ENCODE assay signal across 8 cellular contexts in the genomic region with DNA sequence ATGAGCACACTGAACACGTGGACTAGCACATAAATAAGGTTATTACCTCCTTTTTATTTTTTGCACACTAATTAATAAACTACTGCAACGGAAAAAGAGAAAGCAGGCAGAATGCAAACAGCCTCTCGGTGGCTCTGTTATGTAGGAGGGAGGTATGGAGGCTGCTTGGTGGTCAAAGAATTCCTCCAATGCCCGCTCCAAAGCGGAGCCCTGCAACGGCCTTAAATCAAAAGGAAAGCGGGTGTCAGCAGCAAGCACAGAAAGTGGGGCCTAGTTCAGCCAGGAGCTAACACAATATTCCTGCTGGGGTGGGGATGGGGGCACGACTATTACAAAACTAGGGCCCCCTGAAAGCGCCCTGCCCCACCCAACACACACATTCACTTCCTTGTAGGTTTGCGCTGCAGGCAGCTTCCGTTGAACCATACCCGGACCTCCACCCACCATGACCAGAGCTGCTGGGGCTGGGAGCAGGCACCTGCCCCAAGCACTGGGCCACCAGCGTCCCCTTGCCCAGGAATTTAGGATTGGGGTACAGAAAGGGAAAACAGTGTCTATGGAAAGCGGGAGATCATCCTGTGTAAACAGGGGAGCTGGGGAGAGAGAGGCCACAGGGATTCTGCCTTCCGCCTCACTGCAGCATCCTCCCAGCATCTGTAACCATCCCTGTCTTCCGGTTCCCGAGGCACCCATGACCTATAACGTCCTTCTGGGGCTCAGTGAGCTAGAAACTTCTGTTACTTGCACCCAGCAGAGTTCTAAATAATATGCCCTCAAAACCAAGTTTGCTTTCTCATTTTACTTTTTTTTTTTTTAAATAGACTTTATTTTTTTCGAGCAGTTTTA. TPM values are rescaled to one million over a fixed set of nuclear protein-coding genes. Genes with fewer than 3 reads are reported as not detected.
DNase-seq lines count a peak whose midpoint lies in the region; ATAC-seq and TF ChIP-seq lines count a peak whose summit lies in the region.

No MANE protein-coding gene starts in this region.

- H3K4me3 Mint-ChIP-seq in T-helper 2 cell treated with Interferon-gamma antibody and Interleukin-4, amounts not matched to agents 5 μg/mL and 100 μg/mL, for 36 hours: peak overlapping the region; percentile 72
- H3K4me3 Mint-ChIP-seq in activated B cell treated with CpG ODN at 0.5 μM for 24 hours: peak overlapping the region; percentile 83
- peak overlapping the region; percentile 84 for H3K4me3 Mint-ChIP-seq in stimulated activated memory B cell treated with anti-CD40 and anti-IgM and Interleukin-4, amounts not matched to agents 10 μg/mL and 1 μg/mL and 100 μg/mL, for 72 hours

- no peak for DNase-seq in T-helper 2 cell treated with Interferon-gamma antibody and Interleukin-4, amounts not matched to agents 5 μg/mL and 100 μg/mL, for 36 hours (ENCODE audit: low spot score)
- no peak for DNase-seq in T-helper 2 cell
- DNase-seq in activated B cell treated with CpG ODN at 0.5 μM for 24 hours: no peak
- DNase-seq in left ventricle myocardium superior: no peak
- DNase-seq in T1000 (lab: John Stamatoyannopoulos, UW): no peak
- DNase-seq in cerebellar cortex (ENCODE audit: low spot score): no peak
- no peak for DNase-seq in stimulated activated CD4-positive, alpha-beta T cell treated with anti-CD3 and anti-CD28 coated beads, Interleukin-2, amount 100 ng/mL, for 48 hours

- no peaks in the 10 kb centered on the region for H3K36me3 Mint-ChIP-seq in T-helper 2 cell treated with Interferon-gamma antibody and Interleukin-4, amounts not matched to agents 5 μg/mL and 100 μg/mL, for 36 hours (ENCODE audit: low read depth)
- no peaks in the 10 kb centered on the region for H3K36me3 Mint-ChIP-seq in activated B cell treated with CpG ODN at 0.5 μM for 24 hours (ENCODE audit: low read depth)
- no peaks in the 10 kb centered on the region for H3K36me3 Mint-ChIP-seq in stimulated activated memory B cell treated with anti-CD40 and anti-IgM and Interleukin-4, amounts not matched to agents 10 μg/mL and 1 μg/mL and 100 μg/mL, for 72 hours

- CTCF ChIA-PET in activated B cell treated with CpG ODN at 0.5 μM for 24 hours (lab: Charles Lee): interaction anchor here (0.7 kb wide), 1 partner anchor 53 kb away, joined by 3 read pairs; no protein-coding TSS in a partner anchor

- H3K27ac Mint-ChIP-seq in T-helper 2 cell treated with Interferon-gamma antibody and Interleukin-4, amounts not matched to agents 5 μg/mL and 100 μg/mL, for 36 hours: peak overlapping the region; percentile 82
- H3K27ac Mint-ChIP-seq in activated B cell treated with CpG ODN at 0.5 μM for 24 hours: no peak overlapping the region
- peak overlapping the region; percentile 67 for H3K27ac Mint-ChIP-seq in stimulated activated memory B cell treated with anti-CD40 and anti-IgM and Interleukin-4, amounts not matched to agents 10 μg/mL and 1 μg/mL and 100 μg/mL, for 72 hours

- TF ChIP-seq CTCF in activated B cell treated with CpG ODN at 0.5 μM for 24 hours (IDR thresholded peaks at IDR 0.05): no peak

- no peaks in the 10 kb centered on the region for H3K9me3 Mint-ChIP-seq in T-helper 2 cell treated with Interferon-gamma antibody and Interleukin-4, amounts not matched to agents 5 μg/mL and 100 μg/mL, for 36 hours
- H3K9me3 Mint-ChIP-seq in activated B cell treated with CpG ODN at 0.5 μM for 24 hours: no peaks in the 10 kb centered on the region
- no peaks in the 10 kb centered on the region for H3K9me3 Mint-ChIP-seq in stimulated activated memory B cell treated with anti-CD40 and anti-IgM and Interleukin-4, amounts not matched to agents 10 μg/mL and 1 μg/mL and 100 μg/mL, for 72 hours

- ATAC-seq in activated B cell treated with CpG ODN at 0.5 μM for 24 hours (ENCODE audit: low read depth) (peak; percentile 30), left ventricle myocardium superior (peak; percentile 21)
- ATAC-seq in stimulated activated memory B cell treated with anti-CD40 and anti-IgM and Interleukin-4, amounts not matched to agents 10 μg/mL and 1 μg/mL and 100 μg/mL, for 72 hours: no peak

- POLR2A ChIA-PET in activated B cell treated with CpG ODN at 0.5 μM for 24 hours (lab: Charles Lee): interaction anchor here (0.7 to 1.1 kb wide), 2 partner anchors 57 to 166 kb away, joined by 3 to 10 read pairs; partner anchors contain the start of gene DDX3X

- H3K27me3 Mint-ChIP-seq in T-helper 2 cell treated with Interferon-gamma antibody and Interleukin-4, amounts not matched to agents 5 μg/mL and 100 μg/mL, for 36 hours (ENCODE audit: low read depth): no peaks in the 10 kb centered on the region
- no peaks in the 10 kb centered on the region for H3K27me3 Mint-ChIP-seq in activated B cell treated with CpG ODN at 0.5 μM for 24 hours
- no peaks in the 10 kb centered on the region for H3K27me3 Mint-ChIP-seq in stimulated activated memory B cell treated with anti-CD40 and anti-IgM and Interleukin-4, amounts not matched to agents 10 μg/mL and 1 μg/mL and 100 μg/mL, for 72 hours

- H3K4me1 Mint-ChIP-seq in T-helper 2 cell treated with Interferon-gamma antibody and Interleukin-4, amounts not matched to agents 5 μg/mL and 100 μg/mL, for 36 hours (ENCODE audit: low read depth): peaks cover 7% of the 10 kb centered on the region
- H3K4me1 Mint-ChIP-seq in activated B cell treated with CpG ODN at 0.5 μM for 24 hours: peaks cover 8% of the 10 kb centered on the region
- H3K4me1 Mint-ChIP-seq in stimulated activated memory B cell treated with anti-CD40 and anti-IgM and Interleukin-4, amounts not matched to agents 10 μg/mL and 1 μg/mL and 100 μg/mL, for 72 hours: peaks cover 12% of the 10 kb centered on the region

- intact Hi-C loops in activated B cell treated with CpG ODN at 0.5 μM for 24 hours (cut with micrococcal nuclease): loop anchor here (1.0 to 5.0 kb wide), 3 partner anchors 55 to 482 kb away; partner anchors contain the start of gene DDX3X
- intact Hi-C loops in left ventricle myocardium superior (cut with micrococcal nuclease): no loop called here

RNA-seq across cellular contexts. Expression of gene DDX3X, which starts 57.1 kb away (rescaled TPM):
- total RNA-seq in activated B cell treated with CpG ODN at 0.5 μM for 24 hours: 225 and 247 TPM in 2 replicates
- 140 TPM for total RNA-seq in left ventricle myocardium superior
